In genomic region chr6:145887969-145888368, GRCh38 we compare ENCODE assay signal across 1 cellular context.
TF ChIP-seq lines count a peak whose summit lies in the region.

No MANE protein-coding gene starts in this region.

TF ChIP-seq in IMR-90, 13 proteins besides CTCF, POLR2A, EP300 and RAD21 (continued from another document):
- TF ChIP-seq FOS (IDR thresholded peaks at IDR 0.05; ENCODE audit: low read depth, low read length) (no peak), MAZ (IDR thresholded peaks at IDR 0.05; ENCODE audit: borderline replicate concordance, low read depth, low read length) (no peak)
